Comparison of ENCODE assay signal across 20 cellular contexts in the genomic region with DNA sequence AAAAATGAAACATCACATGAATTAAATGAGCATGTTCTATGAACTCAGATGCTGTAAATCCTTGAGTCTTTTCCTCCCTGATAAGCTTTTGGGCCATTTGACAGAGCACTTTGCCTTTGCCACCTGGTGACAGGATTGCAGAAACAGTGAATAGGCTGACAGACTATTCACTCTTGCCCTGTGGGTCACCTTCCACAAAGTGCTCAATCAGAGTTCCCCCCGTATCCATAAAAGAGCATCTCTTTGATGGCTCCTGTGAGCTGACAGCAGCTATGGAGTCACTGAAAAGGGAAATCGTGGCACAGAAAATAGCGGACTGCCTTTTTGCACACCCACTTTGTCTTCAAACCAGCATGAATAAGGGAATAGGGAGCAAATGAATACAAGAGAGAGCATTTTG. TPM values are rescaled to one million over a fixed set of nuclear protein-coding genes. Genes with fewer than 3 reads are reported as not detected.
DNase-seq lines count a peak whose midpoint lies in the region; ATAC-seq and TF ChIP-seq lines count a peak whose summit lies in the region.
"Had no signal": no experiment of that assay in that cellular context is flagged by ENCODE, and none has a peak within 500 bp of the region (broad histone marks: within the 10 kb centered on the region; RNA-seq: fewer than 3 reads in every experiment).

No MANE protein-coding gene starts in this region.

- no peak overlapping the region for H2BK15ac ChIP-seq in neuronal stem cell (ENCODE audit: low read length)

- no peak overlapping the region for H2BK12ac ChIP-seq in neuronal stem cell (ENCODE audit: low read length)

- peak overlapping the region; percentile 49 for H2AFZ ChIP-seq in neuronal stem cell (ENCODE audit: low read length)

- H3K9me3 ChIP-seq in Caco-2 (no peaks in the 10 kb centered on the region), neuronal stem cell (replicated peaks in 1 of 2; ENCODE audit: control insufficient read depth in 2 of 2, insufficient read depth in 1 of 2, low read depth in 1 of 2, low read length in 2 of 2) (no peaks in the 10 kb centered on the region)
- H3K9me3 ChIP-seq: SK-N-SH had no signal

- intact Hi-C loops in Caco-2 (cut with micrococcal nuclease; ENCODE audit: unreplicated experiment), result no loop called here

- H4K8ac ChIP-seq in neuronal stem cell (ENCODE audit: low read depth, low read length), result no peak overlapping the region

- POLR2A ChIA-PET in Caco-2 (lab: Charles Lee) (no interaction called here), WTC11 (lab: Charles Lee) (interaction anchor here (0.6 kb wide), 1 partner anchor 47 kb away, joined by 4 read pairs; no protein-coding TSS in a partner anchor)

- no peaks in the 10 kb centered on the region for H3K27me3 ChIP-seq in Caco-2 (replicated peaks; ENCODE audit: control insufficient read depth, insufficient read depth, low read length)
- no peaks in the 10 kb centered on the region for H3K27me3 ChIP-seq in neuronal stem cell (ENCODE audit: control insufficient read depth in 3 of 3, insufficient read depth in 3 of 3, low read depth in 1 of 3, low read length in 3 of 3)

- TF ChIP-seq CTCF in Caco-2 (IDR thresholded peaks at IDR 0.05; ENCODE audit: insufficient read depth in 1 of 2, low read depth in 1 of 2, low read length in 1 of 2, severe bottlenecking in 1 of 2, unreplicated experiment in 1 of 2) (no peak), WTC11 (IDR thresholded peaks at IDR 0.05) (no peak), glutamatergic neuron (IDR thresholded peaks at IDR 0.05; ENCODE audit: partially characterized antibody, unreplicated experiment) (no peak)

- no peak overlapping the region for H2BK5ac ChIP-seq in neuronal stem cell (ENCODE audit: low read length)

- H3K14ac ChIP-seq in neuronal stem cell (ENCODE audit: low read length), result no peak overlapping the region

- H3K4ac ChIP-seq in neuronal stem cell (ENCODE audit: low read length), result no peak overlapping the region

- H2BK120ac ChIP-seq in neuronal stem cell (ENCODE audit: low read depth, low read length), result no peak overlapping the region

- H3K36me3 ChIP-seq in Caco-2 (ENCODE audit: control insufficient read depth, insufficient read depth, low read length) (no peaks in the 10 kb centered on the region), neuronal stem cell (replicated peaks in 1 of 2; ENCODE audit: control insufficient read depth in 2 of 2, insufficient read depth in 2 of 2, low read length in 2 of 2) (no peaks in the 10 kb centered on the region)

- no peak overlapping the region for H3K23ac ChIP-seq in neuronal stem cell (ENCODE audit: low read depth, low read length, poor library complexity)

- no peaks in the 10 kb centered on the region for H3K36me3 Mint-ChIP-seq in Caco-2 (ENCODE audit: insufficient read depth, unreplicated experiment)
- no peaks in the 10 kb centered on the region for H3K36me3 Mint-ChIP-seq in WTC11
- H3K36me3 Mint-ChIP-seq in glutamatergic neuron (ENCODE audit: unreplicated experiment), result no peaks in the 10 kb centered on the region
- H3K36me3 Mint-ChIP-seq: CD4-positive, alpha-beta memory T cell had no signal

- H3K79me1 ChIP-seq in neuronal stem cell (ENCODE audit: low read depth, low read length), result no peaks in the 10 kb centered on the region

- H3K27me3 Mint-ChIP-seq in Caco-2 (ENCODE audit: insufficient read depth, unreplicated experiment), result no peaks in the 10 kb centered on the region
- no peaks in the 10 kb centered on the region for H3K27me3 Mint-ChIP-seq in WTC11 (ENCODE audit: low read depth)
- H3K27me3 Mint-ChIP-seq in glutamatergic neuron (ENCODE audit: unreplicated experiment), result no peaks in the 10 kb centered on the region

- no peak overlapping the region for H3K18ac ChIP-seq in neuronal stem cell (ENCODE audit: low read length)

- WGBS in neuronal stem cell (ENCODE audit: extremely low coverage in 2 of 2, insufficient read length in 2 of 2, insufficient replicate concordance in 1 of 2), 2 donors, result no CpG with 5 or more reads among the region's 3 CpGs

- H3K4me3 ChIP-seq in Caco-2 (ENCODE audit: low read depth, low read length) (no peak overlapping the region), neuronal stem cell (ENCODE audit: low read length in 2 of 2) (no peak overlapping the region)

- no peak overlapping the region for H3K4me2 ChIP-seq in neuronal stem cell (ENCODE audit: insufficient read depth, low read length, poor library complexity, severe bottlenecking)
- H3K4me2 ChIP-seq: SK-N-SH had no signal

- DNase-seq in Caco-2 (no peak), WTC11 (ENCODE audit: low spot score) (no peak), glutamatergic neuron (no peak), neuronal stem cell (ENCODE audit: low spot score) (peak; percentile 33), RPMI8226 (no peak), NCI-H146 treated with DMSO at 0.1 percent for 48 hours (lab: John Stamatoyannopoulos, UW; ENCODE audit: unreplicated experiment) (no peak)
- DNase-seq: 8988T; CD4-positive, alpha-beta memory T cell; DMS79; HCEC 1CT; KG1; NCI-H146; NCI-H2081 treated with DMSO at 0.1 percent for 48 hours; NCI-H2227 treated with DMSO at 0.1 percent for 48 hours; NCI-H524; SHP77; SK-N-SH had no signal

- H3K4me3 Mint-ChIP-seq in Caco-2 (ENCODE audit: unreplicated experiment), result peak overlapping the region; percentile 3
- no peak overlapping the region for H3K4me3 Mint-ChIP-seq in WTC11
- peak overlapping the region; percentile 13 for H3K4me3 Mint-ChIP-seq in glutamatergic neuron (ENCODE audit: unreplicated experiment)
- H3K4me3 Mint-ChIP-seq: CD4-positive, alpha-beta memory T cell had no signal

- H4K91ac ChIP-seq in neuronal stem cell (ENCODE audit: low read depth, low read length, poor library complexity), result no peak overlapping the region

- H3K9me3 Mint-ChIP-seq in Caco-2 (ENCODE audit: unreplicated experiment) (no peaks in the 10 kb centered on the region), WTC11 (no peaks in the 10 kb centered on the region), glutamatergic neuron (ENCODE audit: unreplicated experiment) (peaks cover 1% of the 10 kb centered on the region)
- H3K9me3 Mint-ChIP-seq: CD4-positive, alpha-beta memory T cell had no signal

- no peak overlapping the region for H3K27ac Mint-ChIP-seq in Caco-2 (ENCODE audit: unreplicated experiment)
- H3K27ac Mint-ChIP-seq in WTC11, result no peak overlapping the region
- no peak overlapping the region for H3K27ac Mint-ChIP-seq in glutamatergic neuron (ENCODE audit: unreplicated experiment)
- H3K27ac Mint-ChIP-seq: CD4-positive, alpha-beta memory T cell had no signal

- BruUV-seq in Caco-2 (replicated peaks; lab: Mats Ljungman, UMichigan), result no TSS peak

- H3K4me1 ChIP-seq in Caco-2 (no peaks in the 10 kb centered on the region), neuronal stem cell (ENCODE audit: control insufficient read depth in 2 of 2, insufficient read depth in 1 of 2, low read depth in 1 of 2, low read length in 2 of 2) (peaks cover 0 to 7% of the 10 kb centered on the region in 2 donors)

- no peak overlapping the region for H2AK5ac ChIP-seq in neuronal stem cell (ENCODE audit: low read depth, low read length)

- ATAC-seq in WTC11 (peak; percentile 53), HG02763 (IDR thresholded peaks at IDR 0.05; ENCODE audit: unreplicated experiment) (no peak), GM21723 (IDR thresholded peaks at IDR 0.05; ENCODE audit: unreplicated experiment) (no peak)

- H3K4me1 Mint-ChIP-seq in Caco-2 (ENCODE audit: low read depth, unreplicated experiment) (no peaks in the 10 kb centered on the region), WTC11 (peaks cover 4% of the 10 kb centered on the region), glutamatergic neuron (ENCODE audit: low read depth, unreplicated experiment) (no peaks in the 10 kb centered on the region)

- CTCF ChIA-PET in Caco-2 (lab: Charles Lee), result no interaction called here
- CTCF ChIA-PET in WTC11 (lab: Charles Lee), result interaction anchor here (1.0 to 1.6 kb wide), 4 partner anchors 23 to 368 kb away, joined by 3 read pairs; no protein-coding TSS in a partner anchor

- H3K9ac ChIP-seq in neuronal stem cell (ENCODE audit: low read depth, low read length, poor library complexity), result no peak overlapping the region
- H3K9ac ChIP-seq: SK-N-SH had no signal

- no peak overlapping the region for H3K27ac ChIP-seq in neuronal stem cell (replicated peaks; ENCODE audit: low read length)

TF ChIP-seq in WTC11, 78 proteins besides CTCF, POLR2A, EP300 and RAD21 (continues in another document):
- TF ChIP-seq CBFB (CRISPR knock-in tag; IDR thresholded peaks at IDR 0.05; ENCODE audit: low read depth) (no peak), E2F4 (CRISPR knock-in tag; IDR thresholded peaks at IDR 0.05; ENCODE audit: borderline replicate concordance, low read depth) (no peak)

RNA-seq across cellular contexts. Expression of gene GOLM2, which starts 38.0 kb away (rescaled TPM):
- total RNA-seq in Caco-2 (2022) (34.1 and 35.8 TPM in 2 replicates), WTC11 (2021) (33.9 to 44.5 TPM (median 37.7 TPM) in 3 replicates), glutamatergic neuron (ENCODE audit: unreplicated experiment) (59.2 TPM)
- 41.0 TPM for polyA plus RNA-seq in neuronal stem cell (2013, experiment 1 of 2)
- 43.6 TPM for polyA plus RNA-seq in neuronal stem cell (2013, experiment 2 of 2)

RNA-seq across cellular contexts. Expression of gene FRMD5, which starts 55.5 kb away (rescaled TPM):
- total RNA-seq in Caco-2 (2022) (17.4 and 19.5 TPM in 2 replicates), WTC11 (2021) (10.5 to 14.1 TPM (median 10.5 TPM) in 3 replicates), glutamatergic neuron (ENCODE audit: unreplicated experiment) (43.8 TPM)
- polyA plus RNA-seq in neuronal stem cell (2013, experiment 1 of 2), result 5.1 TPM
- 5.3 TPM for polyA plus RNA-seq in neuronal stem cell (2013, experiment 2 of 2)
- total RNA-seq: G401 had no signal
